In the genomic region with DNA sequence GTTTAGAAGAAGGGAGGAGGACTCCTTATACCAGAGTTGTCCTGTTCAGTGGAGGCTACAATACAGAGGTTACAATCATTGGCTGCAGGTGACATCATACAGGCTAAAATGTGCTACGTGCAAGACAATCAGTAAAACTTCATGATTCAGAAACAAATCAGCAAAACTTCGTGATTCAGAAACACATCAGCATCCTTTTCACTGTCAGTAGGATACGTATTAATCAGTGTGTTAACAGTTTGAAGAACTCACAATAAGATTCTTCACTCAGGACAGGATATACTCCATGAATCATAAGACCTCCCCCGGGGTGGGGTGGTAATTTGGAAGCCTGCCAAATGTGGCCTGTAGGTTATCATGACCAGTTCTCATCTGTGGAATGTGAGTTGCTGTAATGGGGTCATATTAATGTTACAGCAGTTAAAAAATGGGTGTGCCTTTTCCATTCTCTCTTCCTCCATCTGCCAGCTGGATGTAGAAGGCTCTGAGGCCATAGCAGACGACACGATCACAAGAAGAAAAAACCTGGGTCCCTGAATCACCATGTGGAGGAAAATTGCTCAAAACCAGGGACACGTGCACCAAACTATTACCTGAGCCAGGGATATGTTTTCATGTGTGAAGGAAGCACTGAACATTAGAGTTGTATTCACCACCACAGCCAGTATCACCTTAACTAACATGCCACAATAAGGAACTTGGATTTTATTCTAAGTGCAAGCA, we compare ENCODE assay signal across 10 cellular contexts.
DNase-seq lines count a peak whose midpoint lies in the region; ATAC-seq and TF ChIP-seq lines count a peak whose summit lies in the region.
"Had no signal": no experiment of that assay in that cellular context is flagged by ENCODE, and none has a peak within 500 bp of the region (broad histone marks: within the 10 kb centered on the region; RNA-seq: fewer than 3 reads in every experiment).

No MANE protein-coding gene starts in this region.

- ATAC-seq in HG03469 (IDR thresholded peaks at IDR 0.05; ENCODE audit: unreplicated experiment) (no peak), GM21526 (IDR thresholded peaks at IDR 0.05; ENCODE audit: low FRiP score, unreplicated experiment) (no peak)
- ATAC-seq in CD4-positive, alpha-beta T cell (ENCODE audit: poor library complexity), result no peak

- no peaks in the 10 kb centered on the region for H3K27me3 Mint-ChIP-seq in CD4-positive, alpha-beta T cell

- H3K27ac ChIP-seq in CD4-positive, alpha-beta T cell (ENCODE audit: low read depth, low read length), result no peak overlapping the region

- H3K27ac Mint-ChIP-seq in CD4-positive, alpha-beta T cell, result no peak overlapping the region
- H3K27ac Mint-ChIP-seq: B cell had no signal

- H3K9me3 ChIP-seq in CD4-positive, alpha-beta T cell (ENCODE audit: control insufficient read depth, low read length), result no peaks in the 10 kb centered on the region

- no peak for TF ChIP-seq CTCF in CD4-positive, alpha-beta T cell (IDR thresholded peaks at IDR 0.05)

- no peak overlapping the region for H3K4me3 Mint-ChIP-seq in CD4-positive, alpha-beta T cell
- H3K4me3 Mint-ChIP-seq: B cell had no signal

- no peaks in the 10 kb centered on the region for H3K27me3 ChIP-seq in CD4-positive, alpha-beta T cell (ENCODE audit: control insufficient read depth, insufficient read depth, low read length)

- intact Hi-C loops in CD4-positive, alpha-beta T cell (cut with DNase I, micrococcal nuclease), result no loop called here

- no peaks in the 10 kb centered on the region for H3K9me3 Mint-ChIP-seq in CD4-positive, alpha-beta T cell

- peak; percentile 50 for DNase-seq in NCI-H2171 treated with DMSO at 0.1 percent for 48 hours (lab: John Stamatoyannopoulos, UW)
- no peak for DNase-seq in NCI-H2171 (lab: John Stamatoyannopoulos, UW)
- peak; percentile 85 for DNase-seq in NCI-H69 (lab: John Stamatoyannopoulos, UW)
- DNase-seq in dermis blood vessel endothelial cell, result peak; percentile 99
- peak; percentile 71 for DNase-seq in stimulated activated CD4-positive, alpha-beta T cell treated with anti-CD3 and anti-CD28 coated beads, Interleukin-15, amount 100 ng/mL, for 24 hours
- DNase-seq in CD4-positive, alpha-beta T cell, result no peak
- DNase-seq: kidney had no signal

- CTCF ChIA-PET in CD4-positive, alpha-beta T cell (lab: Charles Lee), result no interaction called here

- POLR2A ChIA-PET in CD4-positive, alpha-beta T cell (lab: Charles Lee), result no interaction called here

- no peaks in the 10 kb centered on the region for H3K4me1 Mint-ChIP-seq in CD4-positive, alpha-beta T cell (ENCODE audit: low read depth)
- H3K4me1 Mint-ChIP-seq: B cell had no signal

- no peaks in the 10 kb centered on the region for H3K36me3 Mint-ChIP-seq in CD4-positive, alpha-beta T cell (ENCODE audit: low read depth)

Comparison
In these comparisons a context has a peak if more than half of its experiments do, and no peak if none do; other contexts are left out.
1. DNase-seq: peak in NCI-H2171 treated with DMSO at 0.1 percent for 48 hours (single experiment), NCI-H69 (single experiment), dermis blood vessel endothelial cell (single experiment) and stimulated activated CD4-positive, alpha-beta T cell treated with anti-CD3 and anti-CD28 coated beads, Interleukin-15, amount 100 ng/mL, for 24 hours (single experiment); none in NCI-H2171 (single experiment) and CD4-positive, alpha-beta T cell (0 of 10).